Comparison of ENCODE assay signal across 1 cellular context in the genomic region with DNA sequence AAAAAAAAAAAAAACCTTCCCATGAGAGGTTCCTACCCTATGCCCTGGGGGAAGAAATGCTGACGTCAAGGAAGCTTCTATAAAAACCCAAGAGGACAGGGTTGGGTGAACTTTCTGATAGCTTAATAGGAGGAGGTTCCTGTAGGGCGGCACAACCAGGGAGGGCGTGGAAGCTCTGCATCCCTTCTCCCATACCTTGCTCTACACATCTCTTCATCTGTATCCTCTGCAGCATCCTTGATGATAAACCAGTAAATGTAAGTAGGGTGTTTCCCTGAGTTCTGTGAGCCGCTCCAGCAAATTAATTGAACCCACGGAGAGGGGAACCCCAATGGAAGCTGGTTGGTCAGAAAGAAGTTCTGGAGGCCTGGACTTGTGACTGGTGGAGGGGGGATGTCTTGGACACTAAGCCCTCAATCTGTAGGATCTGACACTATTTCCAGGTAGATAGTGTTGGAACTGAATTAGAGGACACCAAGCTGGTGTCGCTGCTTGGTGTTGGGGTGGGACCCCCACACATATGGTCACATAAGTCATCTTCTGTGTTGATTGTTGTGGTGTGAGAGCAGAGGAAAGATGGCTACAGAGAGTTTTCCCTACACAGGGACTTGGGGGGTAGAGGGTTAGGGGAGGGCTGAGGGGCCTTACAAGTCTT.
A peak's percentile ranks its signal among the peaks of the same experiment; 100 is the strongest.
TF ChIP-seq lines count a peak whose summit lies in the region.

No MANE protein-coding gene starts in this region.

TF ChIP-seq in GM12878, 131 proteins besides CTCF, POLR2A, EP300 and RAD21 (continued from another document):
- TF ChIP-seq E2F8 (IDR thresholded peaks at IDR 0.05; ENCODE audit: low read depth, partially characterized antibody) (no peak), ATF7 (IDR thresholded peaks at IDR 0.05; ENCODE audit: low read depth) (peak; percentile 89), POU2F2 (IDR thresholded peaks at IDR 0.05; ENCODE audit: borderline replicate concordance, low read depth, low read length) (peak; percentile 87; the same call in 2 of the 3 replicates), GATAD2B (conservative IDR thresholded peaks at IDR 0.05; ENCODE audit: low read depth) (0 out of 2 replicates have a peak, but pooled peaks have one; percentile 9), SREBF1 (IDR thresholded peaks at IDR 0.05; ENCODE audit: low read length) (no peak)
